In the genomic region with DNA sequence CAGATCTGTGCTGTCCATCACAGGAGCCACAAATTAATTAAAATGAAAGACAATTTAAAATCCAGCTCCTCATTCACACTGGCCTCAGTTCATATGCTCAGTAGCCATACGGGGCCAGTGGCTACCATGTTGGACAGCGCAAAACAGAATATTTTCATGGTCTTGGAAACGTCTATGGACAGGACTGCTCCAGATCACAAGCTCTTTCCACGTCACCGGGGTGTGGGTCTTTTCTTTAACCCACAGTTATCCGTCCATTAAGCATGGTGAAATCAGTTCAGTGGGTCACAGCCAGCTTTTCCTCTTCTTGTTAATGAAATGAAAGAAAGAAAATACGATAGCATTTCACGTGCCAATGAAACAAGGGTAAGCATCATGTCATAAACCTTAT, we compare ENCODE assay signal across 13 cellular contexts. TPM values are rescaled to one million over a fixed set of nuclear protein-coding genes. Genes with fewer than 3 reads are reported as not detected.
DNase-seq lines count a peak whose midpoint lies in the region; ATAC-seq and TF ChIP-seq lines count a peak whose summit lies in the region.
"Had no signal": no experiment of that assay in that cellular context is flagged by ENCODE, and none has a peak within 500 bp of the region (broad histone marks: within the 10 kb centered on the region; RNA-seq: fewer than 3 reads in every experiment).

No MANE protein-coding gene starts in this region.

- DNase-seq in OCI-LY7 (ENCODE audit: low spot score), result no peak
- peak; percentile 45 for DNase-seq in fibroblast of peridontal ligament (ENCODE audit: extremely low read depth)
- DNase-seq in sciatic nerve (ENCODE audit: low spot score), result no peak
- no peak for DNase-seq in NCI-H1694 (lab: John Stamatoyannopoulos, UW)
- DNase-seq: CD8-positive, alpha-beta T cell; DND-41; GF-D8; NCI-H1417; NCI-H2081 treated with DMSO at 0.1 percent for 48 hours had no signal

- H3K4me3 ChIP-seq in HEK293 (ENCODE audit: low read depth, low read length) (no peak overlapping the region), OCI-LY7 (ENCODE audit: low read depth, low read length, poor library complexity, severe bottlenecking) (peak overlapping the region; percentile 48), neutrophil (ENCODE audit: low read depth in 1 of 2, low read length in 1 of 2) (no peak overlapping the region)
- H3K4me3 ChIP-seq: HAP-1 had no signal

- 0 out of 2 replicates have a peak, but pooled peaks cover 5% of the 10 kb centered on the region for H4K20me1 ChIP-seq in OCI-LY7 (ENCODE audit: insufficient read depth, low read length)

- H3K27me3 ChIP-seq in neutrophil, result no peaks in the 10 kb centered on the region

- H3K27ac ChIP-seq in HEK293 (ENCODE audit: extremely low read depth, low read depth, low read length), result no peak overlapping the region
- peak overlapping the region; percentile 74 for H3K27ac ChIP-seq in OCI-LY7 (ENCODE audit: low read depth, low read length, poor library complexity, severe bottlenecking)
- peak overlapping the region; percentile 85 for H3K27ac ChIP-seq in neutrophil

- H3K9me2 ChIP-seq in OCI-LY7 (ENCODE audit: insufficient read depth, low read length), result no peaks in the 10 kb centered on the region

- BruUV-seq in OCI-LY7 (replicated peaks; lab: Mats Ljungman, UMichigan), result no TSS peak

- peak overlapping the region; percentile 68 for H3K4me2 ChIP-seq in OCI-LY7 (ENCODE audit: low read length)

- POLR2A ChIA-PET in HEK293 (lab: Yijun Ruan, JAX), result no interaction called here
- POLR2A ChIA-PET in OCI-LY7 (lab: Charles Lee), result interaction anchor here (1.0 to 2.3 kb wide), 8 partner anchors 10 to 66 kb away, joined by 3 to 12 read pairs (median 6); partner anchors contain the start of gene GFOD1

- H3K79me2 ChIP-seq in OCI-LY7 (ENCODE audit: insufficient read depth, low read depth, low read length), result peaks cover 67% of the 10 kb centered on the region

- peaks cover 11% of the 10 kb centered on the region for H3K4me1 ChIP-seq in HEK293 (ENCODE audit: control insufficient read depth, insufficient read depth, low read length)
- peaks cover 92% of the 10 kb centered on the region for H3K4me1 ChIP-seq in OCI-LY7 (ENCODE audit: insufficient read depth, low read length, poor library complexity, severe bottlenecking)
- H3K4me1 ChIP-seq in neutrophil (ENCODE audit: control insufficient read depth in 1 of 2, insufficient read depth in 1 of 2, low read depth in 1 of 2, low read length in 1 of 2), result peaks cover 71 to 73% of the 10 kb centered on the region in 2 experiments
- H3K4me1 ChIP-seq: HAP-1 had no signal

- TF ChIP-seq CTCF in HEK293 (tag by site-specific recombination; IDR thresholded peaks at IDR 0.05) (no peak), OCI-LY7 (conservative IDR thresholded peaks at IDR 0.05; ENCODE audit: low read length) (no peak), neutrophil (IDR thresholded peaks at IDR 0.05) (no peak)

- H3K9me3 ChIP-seq in HEK293 (ENCODE audit: control insufficient read depth, insufficient read depth, low read depth, low read length) (no peaks in the 10 kb centered on the region), OCI-LY7 (ENCODE audit: low read length) (no peaks in the 10 kb centered on the region), neutrophil (no peaks in the 10 kb centered on the region)
- H3K9me3 ChIP-seq: HAP-1 had no signal

- H2AFZ ChIP-seq in OCI-LY7 (ENCODE audit: low read length), result no peak overlapping the region

- ATAC-seq in GM21619 (IDR thresholded peaks at IDR 0.05; ENCODE audit: unreplicated experiment), result no peak
- ATAC-seq in sciatic nerve, result no peak

- CTCF ChIA-PET in HEK293 (lab: Yijun Ruan, JAX), result interaction anchor here (0.6 to 1.9 kb wide), 6 partner anchors 10 to 126 kb away, joined by 3 to 5 read pairs (median 3); no protein-coding TSS in a partner anchor
- CTCF ChIA-PET in OCI-LY7 (lab: Charles Lee; ENCODE audit: unreplicated experiment), result no interaction called here

- H3K36me3 ChIP-seq in HEK293 (ENCODE audit: control insufficient read depth in 2 of 2, insufficient read depth in 1 of 2, low read length in 2 of 2), result no peaks in the 10 kb centered on the region
- H3K36me3 ChIP-seq in OCI-LY7 (ENCODE audit: insufficient read depth, low read length), result peaks cover 27% of the 10 kb centered on the region
- no peaks in the 10 kb centered on the region for H3K36me3 ChIP-seq in neutrophil
- H3K36me3 ChIP-seq: HAP-1 had no signal

- intact Hi-C loops in OCI-LY7 (cut with micrococcal nuclease; ENCODE audit: unreplicated experiment), result loop anchor here (5.0 kb wide), 2 partner anchors 106 to 249 kb away; partner anchors contain the start of gene RANBP9
- intact Hi-C loops in sciatic nerve (cut with DNase I), result no loop called here

TF ChIP-seq in HEK293, 187 proteins besides CTCF, POLR2A, EP300 and RAD21:
- TF ChIP-seq ZNF391 (tag by site-specific recombination; IDR thresholded peaks at IDR 0.05; ENCODE audit: borderline replicate concordance, low read depth), result no peak
- TF ChIP-seq REST (tag by site-specific recombination; IDR thresholded peaks at IDR 0.05), result peak; percentile 72

RNA-seq across cellular contexts. Expression of gene GFOD1, which starts 24.1 kb away (rescaled TPM):
- 19.7 and 22.6 TPM in 2 replicates for total RNA-seq in OCI-LY7 (2014; rRNA removed; shearing (Covaris generic))
- 34.4 and 35.0 TPM in 2 replicates for total RNA-seq in OCI-LY7 (2022)
- total RNA-seq in sciatic nerve, result 16.3 TPM
